7 cellular contexts compared by ENCODE assay signal in the genomic region with DNA sequence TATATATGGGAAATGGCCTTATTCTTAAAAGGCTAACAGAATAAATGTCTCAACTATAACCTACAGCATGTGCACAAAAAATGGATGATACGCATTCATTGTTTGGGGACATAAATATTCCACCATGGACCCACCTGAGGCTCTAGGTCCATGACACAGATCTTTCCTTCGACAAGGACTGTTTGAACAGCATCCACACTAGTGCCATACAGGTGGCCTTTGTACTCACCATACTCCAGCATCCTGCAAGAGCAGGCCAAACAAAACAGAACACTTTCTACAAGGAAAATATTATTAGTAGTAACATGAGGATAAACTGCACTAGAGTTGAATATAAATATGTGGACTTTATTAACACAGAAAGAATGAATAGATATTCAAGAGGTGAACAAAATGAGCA. TPM values are rescaled to one million over a fixed set of nuclear protein-coding genes. Genes with fewer than 3 reads are reported as not detected.
"Had no signal": no experiment of that assay in that cellular context is flagged by ENCODE, and none has a peak within 500 bp of the region (broad histone marks: within the 10 kb centered on the region; RNA-seq: fewer than 3 reads in every experiment).

No MANE protein-coding gene starts in this region.

- ATAC-seq: GM12878 had no signal

- DNase-seq: GDM1, GF-D8 had no signal

- FAIRE-seq: GM12878, GM12891, GM12892, GM18507, GM19239 had no signal

- H3K4me3 ChIP-seq: GM12878 had no signal

RNA-seq across cellular contexts. Expression of gene MPP4, which starts 49.0 kb away (rescaled TPM):
- total RNA-seq: GM12878 had no signal
